In genomic region chr10:126504051-126504760, GRCh38 we compare ENCODE assay signal across 8 cellular contexts.
DNase-seq lines count a peak whose midpoint lies in the region; ATAC-seq, FAIRE-seq and TF ChIP-seq lines count a peak whose summit lies in the region.

No MANE protein-coding gene starts in this region.

- DNase-seq in Caco-2, result peak; percentile 45 to 71
- DNase-seq in GM19239 (ENCODE audit: insufficient read length, low spot score), result peak; percentile 22
- peak; percentile 65 for DNase-seq in NCI-H748 (lab: John Stamatoyannopoulos, UW; ENCODE audit: unreplicated experiment)
- DNase-seq in central memory CD4-positive, alpha-beta T cell, result peak; percentile 17
- DNase-seq in kidney, result no peak
- no peak for DNase-seq in thoracic aorta (ENCODE audit: low spot score)

- H3K4me1 Mint-ChIP-seq in Caco-2 (ENCODE audit: low read depth, unreplicated experiment), result no peaks in the 10 kb centered on the region

- no peak overlapping the region for H3K9ac ChIP-seq in kidney (ENCODE audit: low read length in 2 of 2)

- FAIRE-seq in GM19239 (lab: Jason Lieb, UNC), result no peak
- no peak for FAIRE-seq in kidney (lab: Jason Lieb, UNC)

- H3K9me3 Mint-ChIP-seq in Caco-2 (ENCODE audit: unreplicated experiment), result no peaks in the 10 kb centered on the region

- no peaks in the 10 kb centered on the region for H3K9me3 ChIP-seq in Caco-2
- H3K9me3 ChIP-seq in kidney (ENCODE audit: control insufficient read depth in 1 of 2, low read length in 2 of 2), result no peaks in the 10 kb centered on the region
- no peaks in the 10 kb centered on the region for H3K9me3 ChIP-seq in thoracic aorta

- POLR2A ChIA-PET in Caco-2 (lab: Charles Lee), result interaction anchor here (0.6 kb wide), 1 partner anchor 49 kb away, joined by 3 read pairs; no protein-coding TSS in a partner anchor

- H3K27me3 ChIP-seq in Caco-2 (replicated peaks; ENCODE audit: control insufficient read depth, insufficient read depth, low read length) (no peaks in the 10 kb centered on the region), thoracic aorta (replicated peaks; ENCODE audit: insufficient read depth) (no peaks in the 10 kb centered on the region)

- no peaks in the 10 kb centered on the region for H3K4me1 ChIP-seq in Caco-2
- H3K4me1 ChIP-seq in kidney (ENCODE audit: control insufficient read depth in 1 of 2, insufficient read depth in 1 of 2, low read depth in 1 of 2, low read length in 2 of 2), result no peaks in the 10 kb centered on the region
- H3K4me1 ChIP-seq in thoracic aorta (ENCODE audit: control insufficient read depth in 1 of 2, low read depth in 2 of 2), result no peaks in the 10 kb centered on the region

- no peak overlapping the region for H3K27ac ChIP-seq in kidney (ENCODE audit: low read depth in 2 of 2, low read length in 2 of 2)
- no peak overlapping the region for H3K27ac ChIP-seq in thoracic aorta

- H3K27me3 Mint-ChIP-seq in Caco-2 (ENCODE audit: insufficient read depth, unreplicated experiment), result peaks cover 13% of the 10 kb centered on the region

- no peaks in the 10 kb centered on the region for H3K36me3 Mint-ChIP-seq in Caco-2 (ENCODE audit: insufficient read depth, unreplicated experiment)

- no peak overlapping the region for H3K4me3 ChIP-seq in Caco-2 (ENCODE audit: low read depth, low read length)
- H3K4me3 ChIP-seq in kidney (ENCODE audit: low read length in 2 of 2), result no peak overlapping the region
- H3K4me3 ChIP-seq in thoracic aorta, result no peak overlapping the region

- H3K4me3 Mint-ChIP-seq in Caco-2 (ENCODE audit: unreplicated experiment), result no peak overlapping the region

- H3K27ac Mint-ChIP-seq in Caco-2 (ENCODE audit: unreplicated experiment), result no peak overlapping the region

- ATAC-seq in thoracic aorta (ENCODE audit: insufficient number of reproducible peaks, low FRiP score, low read depth) (peak; percentile 43), HG02571 (IDR thresholded peaks at IDR 0.05; ENCODE audit: unreplicated experiment) (no peak), HG03108 (IDR thresholded peaks at IDR 0.05; ENCODE audit: unreplicated experiment) (no peak)

- H3K36me3 ChIP-seq in Caco-2 (ENCODE audit: control insufficient read depth, insufficient read depth, low read length) (no peaks in the 10 kb centered on the region), kidney (ENCODE audit: control insufficient read depth in 1 of 2, insufficient read depth in 2 of 2, low read length in 2 of 2) (no peaks in the 10 kb centered on the region), thoracic aorta (no peaks in the 10 kb centered on the region)

- intact Hi-C loops in Caco-2 (cut with micrococcal nuclease; ENCODE audit: unreplicated experiment) (loop anchor here (1.0 to 5.0 kb wide), 3 partner anchors 522 to 637 kb away; no protein-coding TSS in a partner anchor), kidney (cut with DNase I) (loop anchor here (10.0 kb wide), 1 partner anchor 519 kb away; no protein-coding TSS in a partner anchor)

- TF ChIP-seq CTCF in Caco-2 (IDR thresholded peaks at IDR 0.05; ENCODE audit: insufficient read depth in 1 of 2, low read depth in 1 of 2, low read length in 1 of 2, severe bottlenecking in 1 of 2, unreplicated experiment in 1 of 2) (peak; percentile 71 to 78), kidney (IDR thresholded peaks at IDR 0.05; ENCODE audit: borderline replicate concordance, extremely low read depth, insufficient read depth) (peak; percentile 83), thoracic aorta (IDR thresholded peaks at IDR 0.05) (peak; percentile 53)

- BruUV-seq in Caco-2 (replicated peaks; lab: Mats Ljungman, UMichigan), result no TSS peak

- CTCF ChIA-PET in Caco-2 (lab: Charles Lee), result interaction anchor here (0.6 to 1.0 kb wide), 7 partner anchors 51 to 1198 kb away, joined by 3 to 13 read pairs (median 3); no protein-coding TSS in a partner anchor

Comparison
In these comparisons a context has a peak if more than half of its experiments do, and no peak if none do; other contexts are left out.
1. DNase-seq: peak in Caco-2 (2 of 2), GM19239 (single experiment), NCI-H748 (single experiment) and central memory CD4-positive, alpha-beta T cell (single experiment); none in kidney (single experiment) and thoracic aorta (single experiment).
2. Peak in every context shown above with its lines, with median percentiles within 50 percentile points of each other: CTCF ChIP-seq.